Comparison of ENCODE assay signal across 1 cellular context in genomic region chr21:38760017-38760761, GRCh38.
TF ChIP-seq lines count a peak whose summit lies in the region.

No MANE protein-coding gene starts in this region.

TF ChIP-seq in GM23338, 12 proteins besides CTCF, POLR2A, EP300 and RAD21 (continued from another document):
- TF ChIP-seq ZNF462 (CRISPR knock-in tag; IDR thresholded peaks at IDR 0.05) (no peak), NANOG (IDR thresholded peaks at IDR 0.05; ENCODE audit: borderline replicate concordance) (no peak), REST (IDR thresholded peaks at IDR 0.05; ENCODE audit: unreplicated experiment) (no peak), JUNB (IDR thresholded peaks at IDR 0.05; ENCODE audit: unreplicated experiment) (no peak), ZNF331 (CRISPR knock-in tag; IDR thresholded peaks at IDR 0.05; ENCODE audit: low read depth) (no peak)
